10 cellular contexts compared by ENCODE assay signal in the genomic region with DNA sequence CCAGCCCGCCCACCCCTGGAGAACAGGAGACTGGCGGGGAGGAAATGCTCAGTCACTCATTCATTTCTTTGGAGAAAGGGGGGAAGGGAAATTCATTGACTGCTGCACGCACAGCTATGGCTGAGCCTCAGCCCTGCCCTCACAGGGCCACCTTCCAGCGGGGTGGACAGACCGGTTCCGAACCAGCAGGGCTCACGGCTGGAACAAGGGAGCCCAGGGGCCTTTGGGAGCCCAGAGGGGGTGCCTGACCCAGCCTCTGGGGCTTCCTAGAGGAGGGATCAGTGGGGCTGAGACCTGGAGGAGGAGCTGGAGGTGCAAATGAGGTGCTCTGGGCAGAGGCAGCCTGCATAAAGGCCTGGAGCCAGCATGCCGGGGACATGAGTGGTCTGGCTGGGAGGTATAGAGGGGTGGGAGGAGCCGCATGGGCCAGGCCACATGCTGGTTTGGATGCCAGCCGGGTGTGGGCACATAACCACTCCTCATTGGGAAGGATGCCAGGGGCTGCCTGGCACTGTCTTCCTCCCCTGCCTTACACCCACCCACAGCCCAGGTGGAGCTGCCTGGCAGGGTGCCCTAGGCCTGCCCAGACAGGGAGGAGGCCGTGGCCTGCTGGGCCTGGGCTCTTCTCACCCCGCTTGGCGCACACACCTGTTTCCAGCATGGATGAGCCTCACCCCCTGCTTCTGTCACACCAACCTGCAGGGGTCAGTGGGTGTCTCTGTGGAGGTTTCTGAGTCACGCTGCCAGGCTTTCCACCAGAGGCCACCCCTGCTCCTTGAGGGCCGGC. TPM values are rescaled to one million over a fixed set of nuclear protein-coding genes. Genes with fewer than 3 reads are reported as not detected.
DNase-seq lines count a peak whose midpoint lies in the region; ATAC-seq and TF ChIP-seq lines count a peak whose summit lies in the region.
"Had no signal": no experiment of that assay in that cellular context is flagged by ENCODE, and none has a peak within 500 bp of the region (broad histone marks: within the 10 kb centered on the region; RNA-seq: fewer than 3 reads in every experiment).

No MANE protein-coding gene starts in this region.

- peaks cover 17% of the 10 kb centered on the region for H3F3A ChIP-seq in SK-N-SH (replicated peaks; ENCODE audit: insufficient read depth)

- H3K27me3 ChIP-seq in SK-N-SH (ENCODE audit: insufficient read depth) (no peaks in the 10 kb centered on the region), heart left ventricle (no peaks in the 10 kb centered on the region)

- CTCF ChIA-PET in SK-N-SH (lab: Yijun Ruan, JAX): interaction anchor here (0.6 to 5.0 kb wide), 6 partner anchors 21 to 230 kb away, joined by 3 to 27 read pairs (median 4); a partner anchor contains a TSS

- H3K9ac ChIP-seq in SK-N-SH: no peak overlapping the region

- H3K9me2 ChIP-seq in SK-N-SH: no peaks in the 10 kb centered on the region

- POLR2A ChIA-PET in SK-N-SH (lab: Yijun Ruan, JAX): no interaction called here

- peaks cover 30 to 46% of the 10 kb centered on the region in 2 experiments for H3K4me1 ChIP-seq in SK-N-SH (ENCODE audit: control insufficient read depth in 1 of 2, insufficient read depth in 2 of 2, low read depth in 1 of 2, low read length in 1 of 2)
- H3K4me1 ChIP-seq in heart left ventricle: peaks cover 3 to 54% (median 38%) of the 10 kb centered on the region in 12 donors

- H3K9me3 ChIP-seq in SK-N-SH (no peaks in the 10 kb centered on the region), heart left ventricle (no peaks in the 10 kb centered on the region)

- intact Hi-C loops in heart left ventricle (cut with DNase I): loop anchor here in 2 of 10 donors (10.0 kb wide), 2 partner anchors 79 to 89 kb away; a partner anchor contains a TSS
- intact Hi-C loops in sciatic nerve (cut with DNase I): no loop called here

- peaks cover 51% of the 10 kb centered on the region for H3K79me2 ChIP-seq in SK-N-SH (ENCODE audit: insufficient read depth)

- peaks cover 40% of the 10 kb centered on the region for H4K20me1 ChIP-seq in SK-N-SH (ENCODE audit: insufficient read depth)

- H3K4me3 ChIP-seq in SK-N-SH (ENCODE audit: low read depth in 2 of 2, low read length in 1 of 2) (no peak overlapping the region), heart left ventricle (no peak overlapping the region)

- no peak overlapping the region for H2AFZ ChIP-seq in SK-N-SH (ENCODE audit: low read depth)

- TF ChIP-seq POLR2A in heart left ventricle (IDR thresholded peaks at IDR 0.05): no peak

- ATAC-seq in heart left ventricle: peak; percentile 66 to 88 (median 80)
- ATAC-seq in sciatic nerve: peak; percentile 21
- ATAC-seq in HG03432 (IDR thresholded peaks at IDR 0.05; ENCODE audit: unreplicated experiment): no peak
- no peak for ATAC-seq in GM18858 (IDR thresholded peaks at IDR 0.05; ENCODE audit: unreplicated experiment)

- H3K4me2 ChIP-seq in SK-N-SH: peak overlapping the region; percentile 67

- DNase-seq in activated CD8-positive, alpha-beta memory T cell treated with anti-CD3 and anti-CD28 coated beads, Interleukin-2, amount 50 U/mL, for 48 hours: peak; percentile 46
- no peak for DNase-seq in activated CD8-positive, alpha-beta memory T cell treated with anti-CD3 and anti-CD28 coated beads for 24 hours
- DNase-seq in SK-N-SH: peak; percentile 80
- peak; percentile 83 to 93 (median 88) for DNase-seq in heart left ventricle
- DNase-seq in sciatic nerve (ENCODE audit: low spot score): peak; percentile 65
- no peak for DNase-seq in HCEC 1CT
- DNase-seq: CD4-positive, CD25-positive, alpha-beta regulatory T cell had no signal

- WGBS in SK-N-SH (ENCODE audit: low lambda C conversion rate): 37% methylated on average over 10 of the region's 15 CpGs
- 43 to 52% (median 47%) methylated on average over 10 to 15 of the region's 15 CpGs for WGBS in heart left ventricle, 4 donors

- no peak for TF ChIP-seq CTCF in SK-N-SH (IDR thresholded peaks at IDR 0.05)
- no peak for TF ChIP-seq CTCF in heart left ventricle (IDR thresholded peaks at IDR 0.05)

- TF ChIP-seq RAD21 in SK-N-SH (IDR thresholded peaks at IDR 0.05; ENCODE audit: low read length): no peak

- TF ChIP-seq EP300 in SK-N-SH (IDR thresholded peaks at IDR 0.05; ENCODE audit: borderline replicate concordance in 1 of 2, low read depth in 1 of 2, low read length in 1 of 2): peak in 1 of 2 experiments; percentile 39; a peak in 1 of 4 replicates

- H3K36me3 ChIP-seq in SK-N-SH (replicated peaks in 1 of 2; ENCODE audit: control insufficient read depth in 1 of 2, insufficient read depth in 2 of 2, low read length in 1 of 2) (peaks cover 21 to 26% of the 10 kb centered on the region in 2 experiments), heart left ventricle (peaks cover 0 to 38% (median 27%) of the 10 kb centered on the region in 9 donors)

- H3K27ac ChIP-seq in SK-N-SH (ENCODE audit: low read depth in 2 of 2, low read length in 1 of 2) (peak overlapping the region; percentile 63 to 67), heart left ventricle (peak overlapping the region in 11 of 12 donors; percentile 44 to 75 (median 59))

TF ChIP-seq in SK-N-SH, 30 proteins besides CTCF, POLR2A, EP300 and RAD21 (continues in another document):
- no peak for TF ChIP-seq FOXM1 (IDR thresholded peaks at IDR 0.05; ENCODE audit: low read depth)
- no peak for TF ChIP-seq SIN3A (IDR thresholded peaks at IDR 0.05; ENCODE audit: borderline replicate concordance, low read depth, low read length)
- TF ChIP-seq, protein P1, sequence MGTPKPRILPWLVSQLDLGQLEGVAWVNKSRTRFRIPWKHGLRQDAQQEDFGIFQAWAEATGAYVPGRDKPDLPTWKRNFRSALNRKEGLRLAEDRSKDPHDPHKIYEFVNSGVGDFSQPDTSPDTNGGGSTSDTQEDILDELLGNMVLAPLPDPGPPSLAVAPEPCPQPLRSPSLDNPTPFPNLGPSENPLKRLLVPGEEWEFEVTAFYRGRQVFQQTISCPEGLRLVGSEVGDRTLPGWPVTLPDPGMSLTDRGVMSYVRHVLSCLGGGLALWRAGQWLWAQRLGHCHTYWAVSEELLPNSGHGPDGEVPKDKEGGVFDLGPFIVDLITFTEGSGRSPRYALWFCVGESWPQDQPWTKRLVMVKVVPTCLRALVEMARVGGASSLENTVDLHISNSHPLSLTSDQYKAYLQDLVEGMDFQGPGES (IDR thresholded peaks at IDR 0.05; ENCODE audit: low read depth, low read length): no peak
- TF ChIP-seq JUND (IDR thresholded peaks at IDR 0.05): 0 out of 2 replicates have a peak, but pooled peaks have one; percentile 6
- no peak for TF ChIP-seq SMC3 (IDR thresholded peaks at IDR 0.05; ENCODE audit: low read depth, low read length)
- TF ChIP-seq RCOR1 (IDR thresholded peaks at IDR 0.05; ENCODE audit: low read length): no peak; the same call in 1 of the 2 replicates
- TF ChIP-seq NFIC (IDR thresholded peaks at IDR 0.05; ENCODE audit: borderline replicate concordance): peak; percentile 92
- TF ChIP-seq, protein P2, sequence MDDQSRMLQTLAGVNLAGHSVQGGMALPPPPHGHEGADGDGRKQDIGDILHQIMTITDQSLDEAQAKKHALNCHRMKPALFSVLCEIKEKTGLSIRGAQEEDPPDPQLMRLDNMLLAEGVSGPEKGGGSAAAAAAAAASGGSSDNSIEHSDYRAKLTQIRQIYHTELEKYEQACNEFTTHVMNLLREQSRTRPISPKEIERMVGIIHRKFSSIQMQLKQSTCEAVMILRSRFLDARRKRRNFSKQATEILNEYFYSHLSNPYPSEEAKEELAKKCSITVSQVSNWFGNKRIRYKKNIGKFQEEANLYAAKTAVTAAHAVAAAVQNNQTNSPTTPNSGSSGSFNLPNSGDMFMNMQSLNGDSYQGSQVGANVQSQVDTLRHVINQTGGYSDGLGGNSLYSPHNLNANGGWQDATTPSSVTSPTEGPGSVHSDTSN (IDR thresholded peaks at IDR 0.05): no peak
- TF ChIP-seq FOSL2 (IDR thresholded peaks at IDR 0.05; ENCODE audit: borderline replicate concordance, low read depth): no peak
- TF ChIP-seq, protein P3, sequence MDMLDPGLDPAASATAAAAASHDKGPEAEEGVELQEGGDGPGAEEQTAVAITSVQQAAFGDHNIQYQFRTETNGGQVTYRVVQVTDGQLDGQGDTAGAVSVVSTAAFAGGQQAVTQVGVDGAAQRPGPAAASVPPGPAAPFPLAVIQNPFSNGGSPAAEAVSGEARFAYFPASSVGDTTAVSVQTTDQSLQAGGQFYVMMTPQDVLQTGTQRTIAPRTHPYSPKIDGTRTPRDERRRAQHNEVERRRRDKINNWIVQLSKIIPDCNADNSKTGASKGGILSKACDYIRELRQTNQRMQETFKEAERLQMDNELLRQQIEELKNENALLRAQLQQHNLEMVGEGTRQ (IDR thresholded peaks at IDR 0.05; ENCODE audit: borderline replicate concordance, low read depth, low read length): no peak
- TF ChIP-seq RFX5 (IDR thresholded peaks at IDR 0.05; ENCODE audit: low read length): no peak
- TF ChIP-seq MEF2A (IDR thresholded peaks at IDR 0.05; ENCODE audit: borderline replicate concordance, low read depth): no peak
- no peak for TF ChIP-seq ELF1 (IDR thresholded peaks at IDR 0.05)

RNA-seq across cellular contexts. Expression of a gene that starts 26.9 kb away (rescaled TPM):
- polyA plus RNA-seq in SK-N-SH (2012; rRNA removed) (131 and 162 TPM in 2 replicates), heart left ventricle (100 to 1,000 TPM in 1 of 2 donors, 10 to 100 TPM in 1; 64.9 to 107 TPM)
- 70.0 and 97.9 TPM in 2 replicates for polyA plus RNA-seq in SK-N-SH (2012; cell fraction: cytosol; rRNA removed)
- polyA plus RNA-seq in SK-N-SH (2012; cell fraction: nucleus; rRNA removed): 258 and 261 TPM in 2 replicates
- total RNA-seq in heart left ventricle (100 to 1,000 TPM in 1 of 9 donors, 10 to 100 TPM in 8; 69.9 to 115 (median 77.1) TPM), sciatic nerve (46.9 TPM)

RNA-seq across cellular contexts. Expression of a gene that starts 39.6 kb away (rescaled TPM):
- polyA plus RNA-seq in SK-N-SH (2012; rRNA removed) (0.03 TPM in 1 of 2 replicates, not detected in the other), heart left ventricle (10 to 100 TPM; 17.8 to 19.0 TPM)
- polyA plus RNA-seq in SK-N-SH (2012; cell fraction: cytosol; rRNA removed): 0.01 TPM in 2 replicates
- polyA plus RNA-seq in SK-N-SH (2012; cell fraction: nucleus; rRNA removed): 0.04 and 0.06 TPM in 2 replicates
- total RNA-seq in heart left ventricle (10 to 100 TPM; 13.6 to 30.6 (median 24.7) TPM), sciatic nerve (9.0 TPM)
- total RNA-seq: CD4-positive, CD25-positive, alpha-beta regulatory T cell; T-helper 2 cell treated with Interferon-gamma antibody and Interleukin-4, amounts not matched to agents 100 ng/mL and 5 ng/mL, for 36 hours had no signal
- polyA plus RNA-seq: CD4-positive, CD25-positive, alpha-beta regulatory T cell had no signal

RNA-seq across cellular contexts. Expression of a gene that starts 55.0 kb away (rescaled TPM):
- polyA plus RNA-seq in SK-N-SH (2012; rRNA removed): 1.3 and 1.6 TPM in 2 replicates
- polyA plus RNA-seq in SK-N-SH (2012; cell fraction: cytosol; rRNA removed): 1.1 and 1.4 TPM in 2 replicates
- 1.6 and 1.8 TPM in 2 replicates for polyA plus RNA-seq in SK-N-SH (2012; cell fraction: nucleus; rRNA removed)
- under 1 TPM in 7 of 9 donors, not detected in 2; 0.07 to 0.19 (median 0.12) TPM for total RNA-seq in heart left ventricle
- under 1 TPM in 1 of 2 donors, not detected in 1; 0.08 TPM for polyA plus RNA-seq in heart left ventricle
- total RNA-seq in sciatic nerve: not detected
- total RNA-seq: CD4-positive, CD25-positive, alpha-beta regulatory T cell; T-helper 2 cell treated with Interferon-gamma antibody and Interleukin-4, amounts not matched to agents 100 ng/mL and 5 ng/mL, for 36 hours had no signal
- polyA plus RNA-seq: CD4-positive, CD25-positive, alpha-beta regulatory T cell had no signal

Comparison
In these comparisons a context has a peak if more than half of its experiments do, and no peak if none do; other contexts are left out.
1. DNase-seq: peak in activated CD8-positive, alpha-beta memory T cell treated with anti-CD3 and anti-CD28 coated beads, Interleukin-2, amount 50 U/mL, for 48 hours (single experiment), SK-N-SH (single experiment), heart left ventricle (5 of 5) and sciatic nerve (single experiment); none in activated CD8-positive, alpha-beta memory T cell treated with anti-CD3 and anti-CD28 coated beads for 24 hours (single experiment) and HCEC 1CT (single experiment).
2. ATAC-seq: peak in heart left ventricle (4 of 4) and sciatic nerve (single experiment); none in HG03432 (single experiment) and GM18858 (single experiment).